17 cellular contexts compared by ENCODE assay signal in the genomic region with DNA sequence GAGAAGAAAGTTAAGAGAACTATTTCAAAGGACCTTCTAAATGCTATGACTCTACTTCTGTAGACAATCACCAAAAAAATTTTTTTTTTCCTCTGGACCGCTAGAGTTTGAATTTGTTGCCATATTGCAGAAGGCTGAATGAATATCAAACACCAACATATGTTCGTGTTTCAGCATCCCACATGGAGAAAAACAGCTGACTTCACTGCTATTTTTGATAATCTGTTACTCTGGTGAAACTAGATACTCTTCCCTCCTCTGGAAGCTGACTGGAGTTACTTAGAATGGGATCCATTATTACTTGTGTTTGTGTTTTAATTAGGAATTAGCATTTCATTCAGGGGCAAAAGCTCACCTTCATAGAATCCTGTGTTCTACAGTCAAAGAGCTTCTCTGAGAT.
"Had no signal": no experiment of that assay in that cellular context is flagged by ENCODE, and none has a peak within 500 bp of the region (broad histone marks: within the 10 kb centered on the region; RNA-seq: fewer than 3 reads in every experiment).

No MANE protein-coding gene starts in this region.

- H3K36me3 ChIP-seq: esophagus squamous epithelium, pancreas, tibial artery had no signal

- H3K27ac ChIP-seq: esophagus squamous epithelium, pancreas, psoas muscle, tibial artery had no signal

- ATAC-seq: left lobe of liver; natural killer cell treated with Interleukin-12 subunit alpha and Interleukin-12 subunit beta and Interleukin-15 and Interleukin-18, amount 100 ng/mL, for 72 hours; pancreas; psoas muscle; right cardiac atrium; stimulated activated naive CD8-positive, alpha-beta T cell treated with anti-CD3 and anti-CD28 coated beads, Interleukin-15, Interleukin-2, amounts not matched to agents 100 U/mL and 50 U/mL, for 24 hours had no signal

- H3K4me3 ChIP-seq: esophagus squamous epithelium, lung, pancreas, psoas muscle, tibial artery had no signal

- H3K4me1 ChIP-seq: esophagus squamous epithelium, pancreas, psoas muscle, tibial artery had no signal

- H3K9me3 ChIP-seq: esophagus squamous epithelium, pancreas, psoas muscle, tibial artery had no signal

- DNase-seq: activated CD4-positive, alpha-beta memory T cell treated with anti-CD3 and anti-CD28 coated beads for 36 hours; activated CD4-positive, alpha-beta T cell treated with anti-CD3 and anti-CD28 coated beads for 48 hours; activated naive CD4-positive, alpha-beta T cell treated with anti-CD3 and anti-CD28 coated beads, Interleukin-2, amount 10 ng/mL, durations not matched to agents 7 days and 5 days; activated T-cell treated with anti-CD3 and anti-CD28 coated beads, Interleukin-2, amount 50 U/mL, for 48 hours; cortex of kidney; endodermal cell; esophagus squamous epithelium; pancreas; psoas muscle; right cardiac atrium; stimulated activated CD4-positive, alpha-beta T cell treated with anti-CD3 and anti-CD28 coated beads, Interleukin-12 subunit alpha, Interleukin-12 subunit beta, amount 100 ng/mL, for 4 hours; stimulated activated CD4-positive, alpha-beta T cell treated with anti-CD3 and anti-CD28 coated beads, Interleukin-4, amount 100 ng/mL, for 4 hours; stimulated activated naive CD8-positive, alpha-beta T cell treated with anti-CD3 and anti-CD28 coated beads, Interleukin-15, Interleukin-2, amounts not matched to agents 100 U/mL and 50 U/mL, for 24 hours; tibial artery had no signal

- H3K27me3 ChIP-seq: esophagus squamous epithelium, pancreas, tibial artery had no signal
